Comparison of ENCODE assay signal across 18 cellular contexts in genomic region chr2:117936871-117937428, GRCh38.
"Had no signal": no experiment of that assay in that cellular context is flagged by ENCODE, and none has a peak within 500 bp of the region (broad histone marks: within the 10 kb centered on the region; RNA-seq: fewer than 3 reads in every experiment).

No MANE protein-coding gene starts in this region.

- H3K4me3 ChIP-seq: SK-N-MC, spleen, upper lobe of left lung had no signal

- ATAC-seq: activated naive CD4-positive, alpha-beta T cell treated with anti-CD3 and anti-CD28 coated beads, Interleukin-2, amount 50 U/mL, for 72 hours; foreskin keratinocyte; naive thymus-derived CD4-positive, alpha-beta T cell; sciatic nerve; T-cell had no signal

- H3K9me3 ChIP-seq: spleen, upper lobe of left lung had no signal

- H3K4me1 ChIP-seq: foreskin keratinocyte, upper lobe of left lung had no signal

- H3K27ac ChIP-seq: brain microvascular endothelial cell, foreskin keratinocyte, SK-N-MC, spleen, upper lobe of left lung, VCaP had no signal

- H3K27me3 ChIP-seq: brain microvascular endothelial cell, foreskin keratinocyte, spleen, upper lobe of left lung had no signal

- DNase-seq: activated CD4-positive, alpha-beta T cell treated with anti-CD3 and anti-CD28 coated beads for 48 hours; activated CD8-positive, alpha-beta memory T cell treated with anti-CD3 and anti-CD28 coated beads for 24 hours; activated effector memory CD4-positive, alpha-beta T cell treated with Interleukin-2 at 50 U/mL for 16 hours; activated T-cell treated with anti-CD3 and anti-CD28 coated beads for 4 hours; brain microvascular endothelial cell; cerebellar nuclear complex; foreskin keratinocyte; kidney; naive thymus-derived CD4-positive, alpha-beta T cell; spleen; stimulated activated CD4-positive, alpha-beta T cell treated with anti-CD3 and anti-CD28 coated beads, Interleukin-2, amount 100 ng/mL, for 24 hours; stimulated activated naive CD4-positive, alpha-beta T cell; T-cell; upper lobe of left lung had no signal
